Comparison of ENCODE assay signal across 20 cellular contexts in the genomic region with DNA sequence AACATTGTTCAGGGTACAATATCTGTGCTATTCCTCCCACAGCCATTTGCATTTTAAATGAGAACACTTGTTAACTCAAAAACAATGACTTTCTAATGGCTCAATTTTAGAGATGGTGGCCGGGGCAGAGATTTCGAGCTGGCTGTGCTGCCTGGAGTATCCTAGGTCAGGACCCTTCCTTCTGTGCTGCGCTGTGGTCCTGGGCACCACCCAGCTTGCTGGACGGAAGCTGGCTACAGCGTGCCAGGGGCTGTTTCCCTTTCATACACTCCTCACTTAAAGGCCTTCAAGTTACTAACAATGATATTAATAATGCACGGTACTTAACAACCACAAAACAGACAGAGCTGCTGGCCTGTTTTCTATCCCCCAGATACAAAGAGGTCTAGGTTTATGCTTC.
DNase-seq lines count a peak whose midpoint lies in the region; ATAC-seq and TF ChIP-seq lines count a peak whose summit lies in the region.
"Had no signal": no experiment of that assay in that cellular context is flagged by ENCODE, and none has a peak within 500 bp of the region (broad histone marks: within the 10 kb centered on the region; RNA-seq: fewer than 3 reads in every experiment).

No MANE protein-coding gene starts in this region.

- H3K4ac ChIP-seq in trophoblast cell (ENCODE audit: low read depth, low read length): no peak overlapping the region

- H2AFZ ChIP-seq in hepatocyte (no peak overlapping the region), trophoblast cell (ENCODE audit: insufficient read depth, low read length, poor library complexity) (no peak overlapping the region)

- H4K20me1 ChIP-seq in BLaER1 (no peaks in the 10 kb centered on the region), hepatocyte (ENCODE audit: insufficient read depth, poor library complexity, severe bottlenecking) (no peaks in the 10 kb centered on the region)

- H3K18ac ChIP-seq in trophoblast cell (ENCODE audit: low read length): no peak overlapping the region

- 93% methylated on average over 6 of the region's 6 CpGs for WGBS in hepatocyte (ENCODE audit: low lambda C conversion rate, missing lambda C conversion rate)
- 47 to 57% (median 52%) methylated on average over 6 of the region's 6 CpGs for WGBS in spleen, 5 donors
- WGBS in trophoblast cell (ENCODE audit: extremely low coverage, insufficient coverage, insufficient read length): no CpG with 5 or more reads among the region's 6 CpGs

- intact Hi-C loops in spleen (cut with DNase I; ENCODE audit: low total_unique reads): no loop called here
- intact Hi-C loops in upper lobe of right lung (cut with DNase I): no loop called here

- no peak overlapping the region for H3K4me3 Mint-ChIP-seq in activated naive CD8-positive, alpha-beta T cell treated with anti-CD3 and anti-CD28 coated beads for 36 hours
- H3K4me3 Mint-ChIP-seq: CD14-positive monocyte had no signal

- no peak overlapping the region for H4K8ac ChIP-seq in trophoblast cell (ENCODE audit: low read depth, low read length)

- H3K27ac ChIP-seq in BLaER1 (peak overlapping the region; percentile 96), SJCRH30 (peak overlapping the region; percentile 59), hepatocyte (peak overlapping the region; percentile 25), spleen (peak overlapping the region in 3 of 8 donors; percentile 24 to 47 (median 27)), upper lobe of right lung (no peak overlapping the region), trophoblast cell (ENCODE audit: low read depth, low read length) (no peak overlapping the region)
- H3K27ac ChIP-seq: SK-N-MC had no signal

- no peaks in the 10 kb centered on the region for H3K36me3 Mint-ChIP-seq in activated naive CD8-positive, alpha-beta T cell treated with anti-CD3 and anti-CD28 coated beads for 36 hours
- H3K36me3 Mint-ChIP-seq: CD14-positive monocyte had no signal

- no peaks in the 10 kb centered on the region for H3K79me1 ChIP-seq in trophoblast cell (ENCODE audit: low read length)

- H2AK5ac ChIP-seq in trophoblast cell (ENCODE audit: low read length): no peak overlapping the region

- no peaks in the 10 kb centered on the region for H3K9me3 Mint-ChIP-seq in activated naive CD8-positive, alpha-beta T cell treated with anti-CD3 and anti-CD28 coated beads for 36 hours

- H3K36me3 ChIP-seq in BLaER1 (no peaks in the 10 kb centered on the region), SJCRH30 (no peaks in the 10 kb centered on the region), hepatocyte (replicated peaks; ENCODE audit: insufficient read depth, low read depth) (no peaks in the 10 kb centered on the region), spleen (no peaks in the 10 kb centered on the region), upper lobe of right lung (no peaks in the 10 kb centered on the region), trophoblast cell (ENCODE audit: control insufficient read depth in 1 of 2, insufficient read depth in 2 of 2, low read length in 2 of 2) (no peaks in the 10 kb centered on the region)
- H3K36me3 ChIP-seq: HAP-1 had no signal

- no peak for TF ChIP-seq CTCF in hepatocyte (IDR thresholded peaks at IDR 0.05; ENCODE audit: poor library complexity)
- no peak for TF ChIP-seq CTCF in spleen (IDR thresholded peaks at IDR 0.05 in 8 of 11, conservative IDR thresholded peaks at IDR 0.05 in 3 of 11)
- no peak for TF ChIP-seq CTCF in upper lobe of right lung (IDR thresholded peaks at IDR 0.05)

- no peak for ATAC-seq in upper lobe of right lung

- no peak overlapping the region for H2BK5ac ChIP-seq in trophoblast cell (ENCODE audit: low read depth, low read length, poor library complexity)

- H4K12ac ChIP-seq in trophoblast cell (ENCODE audit: low read depth, low read length): no peak overlapping the region

- no peaks in the 10 kb centered on the region for H3K79me2 ChIP-seq in hepatocyte
- no peaks in the 10 kb centered on the region for H3K79me2 ChIP-seq in trophoblast cell (ENCODE audit: control insufficient read depth, insufficient read depth, low read length, poor library complexity)

- no peaks in the 10 kb centered on the region for H3K27me3 ChIP-seq in BLaER1
- H3K27me3 ChIP-seq in SJCRH30: no peaks in the 10 kb centered on the region
- H3K27me3 ChIP-seq in hepatocyte: no peaks in the 10 kb centered on the region
- no peaks in the 10 kb centered on the region for H3K27me3 ChIP-seq in spleen (replicated peaks in 1 of 7)
- H3K27me3 ChIP-seq in upper lobe of right lung: no peaks in the 10 kb centered on the region
- no peaks in the 10 kb centered on the region for H3K27me3 ChIP-seq in trophoblast cell (ENCODE audit: insufficient read depth, low read length)

- peak overlapping the region; percentile 38; the same call in 1 of the 2 replicates for H3K4me3 ChIP-seq in BLaER1
- H3K4me3 ChIP-seq in SJCRH30: no peak overlapping the region
- H3K4me3 ChIP-seq in hepatocyte: no peak overlapping the region
- H3K4me3 ChIP-seq in spleen: no peak overlapping the region
- no peak overlapping the region for H3K4me3 ChIP-seq in upper lobe of right lung
- no peak overlapping the region for H3K4me3 ChIP-seq in trophoblast cell (ENCODE audit: low read depth, low read length)
- H3K4me3 ChIP-seq: HAP-1, SK-N-MC had no signal

- no peak overlapping the region for H2BK12ac ChIP-seq in trophoblast cell (ENCODE audit: low read length)

- H3K27me3 Mint-ChIP-seq in activated naive CD8-positive, alpha-beta T cell treated with anti-CD3 and anti-CD28 coated beads for 36 hours: peaks cover 5% of the 10 kb centered on the region

- no peak overlapping the region for H3K14ac ChIP-seq in trophoblast cell (ENCODE audit: low read length)

- no peak for TF ChIP-seq POLR2A in spleen (IDR thresholded peaks at IDR 0.05)

- peak overlapping the region; percentile 61 for H3K9ac ChIP-seq in BLaER1
- no peak overlapping the region for H3K9ac ChIP-seq in trophoblast cell (ENCODE audit: low read length)

- H3K9me3 ChIP-seq in BLaER1 (no peaks in the 10 kb centered on the region), SJCRH30 (replicated peaks) (no peaks in the 10 kb centered on the region), hepatocyte (ENCODE audit: low read depth) (no peaks in the 10 kb centered on the region), spleen (no peaks in the 10 kb centered on the region), upper lobe of right lung (no peaks in the 10 kb centered on the region), trophoblast cell (ENCODE audit: insufficient read depth, low read depth, low read length) (no peaks in the 10 kb centered on the region)
- H3K9me3 ChIP-seq: HAP-1 had no signal

- no peak overlapping the region for H2BK120ac ChIP-seq in trophoblast cell (ENCODE audit: insufficient read depth, low read length, poor library complexity)

- DNase-seq in SJCRH30 (no peak), hepatocyte (ENCODE audit: low spot score) (no peak), spleen (peak; percentile 77), upper lobe of right lung (no peak), glomerular visceral epithelial cell (ENCODE audit: extremely low spot score) (no peak), trophoblast cell (no peak)
- DNase-seq in activated naive CD8-positive, alpha-beta T cell treated with anti-CD3 and anti-CD28 coated beads for 36 hours: no peak
- DNase-seq: DMS79, NCI-H1105 treated with DMSO at 0.1 percent for 48 hours, NCI-H187, NCI-H2107, NCI-H2227 treated with DMSO at 0.1 percent for 48 hours, NCI-H524, NCI-H82, OCI-M1, Right ventricle myocardium superior had no signal

- H3K4me1 ChIP-seq in BLaER1 (peaks cover 58% of the 10 kb centered on the region), SJCRH30 (peaks cover 25% of the 10 kb centered on the region), hepatocyte (ENCODE audit: insufficient read depth) (peaks cover 18% of the 10 kb centered on the region), spleen (peaks cover 0 to 11% (median 3%) of the 10 kb centered on the region in 6 donors), upper lobe of right lung (no peaks in the 10 kb centered on the region), trophoblast cell (ENCODE audit: control insufficient read depth in 1 of 2, insufficient read depth in 2 of 2, low read length in 2 of 2) (no peaks in the 10 kb centered on the region)
- H3K4me1 ChIP-seq: HAP-1 had no signal

- no peaks in the 10 kb centered on the region for H3K9me2 ChIP-seq in hepatocyte (replicated peaks; ENCODE audit: insufficient read depth)

- no peak overlapping the region for H3K27ac Mint-ChIP-seq in activated naive CD8-positive, alpha-beta T cell treated with anti-CD3 and anti-CD28 coated beads for 36 hours
- H3K27ac Mint-ChIP-seq: CD14-positive monocyte had no signal

- no peak overlapping the region for H3K23ac ChIP-seq in trophoblast cell (ENCODE audit: low read length)

- H3K4me2 ChIP-seq in BLaER1 (peak overlapping the region; percentile 86), hepatocyte (no peak overlapping the region), trophoblast cell (ENCODE audit: low read length) (no peak overlapping the region)

- H4K91ac ChIP-seq in trophoblast cell (ENCODE audit: low read depth, low read length): no peak overlapping the region

- H3K4me1 Mint-ChIP-seq in activated naive CD8-positive, alpha-beta T cell treated with anti-CD3 and anti-CD28 coated beads for 36 hours: no peaks in the 10 kb centered on the region
- H3K4me1 Mint-ChIP-seq: CD14-positive monocyte had no signal

Comparison
In these comparisons a context has a peak if more than half of its experiments do, and no peak if none do; other contexts are left out.
1. H3K27ac ChIP-seq: peak in BLaER1 (single experiment), SJCRH30 (single experiment) and hepatocyte (single experiment); none in upper lobe of right lung (single experiment) and trophoblast cell (single experiment).